Comparison of ENCODE assay signal across 8 cellular contexts in genomic region chr12:107607464-107608392, GRCh38.
DNase-seq lines count a peak whose midpoint lies in the region; ATAC-seq and TF ChIP-seq lines count a peak whose summit lies in the region.

No MANE protein-coding gene starts in this region.

- H3K4me1 ChIP-seq in PC-3 (ENCODE audit: insufficient read depth, low read length), result 0 out of 2 replicates have a peak, but pooled peaks cover 4% of the 10 kb centered on the region

- no peaks in the 10 kb centered on the region for H3K4me1 Mint-ChIP-seq in naive B cell

- no peaks in the 10 kb centered on the region for H3K9me3 ChIP-seq in PC-3 (ENCODE audit: low read length)

- no peaks in the 10 kb centered on the region for H3K9me2 ChIP-seq in PC-3 (replicated peaks; ENCODE audit: low read length)

- CTCF ChIA-PET in PC-3 (lab: Charles Lee), result interaction anchor here (1.7 kb wide), 1 partner anchor 476 kb away, joined by 8 read pairs; no protein-coding TSS in a partner anchor

- H3K9ac ChIP-seq in PC-3 (ENCODE audit: low read length), result no peak overlapping the region

- H3K36me3 ChIP-seq in PC-3 (ENCODE audit: low read depth, low read length), result no peaks in the 10 kb centered on the region

- DNase-seq in GM04503 (ENCODE audit: low read depth) (peak; percentile 7), KG1 (lab: John Stamatoyannopoulos, UW) (peak; percentile 34), PC-3 (peak; percentile 88), activated T-cell treated with anti-CD3 and anti-CD28 coated beads for 48 hours (ENCODE audit: low read depth) (peak; percentile 62), naive B cell (peak; percentile 69)
- DNase-seq in stimulated activated CD8-positive, alpha-beta memory T cell treated with anti-CD3 and anti-CD28 coated beads, Interleukin-7, amount 100 ng/mL, for 24 hours (ENCODE audit: low read depth), result peak; percentile 65

- peak overlapping the region; percentile 30; the same call in 1 of the 2 replicates for H3K4me2 ChIP-seq in PC-3 (ENCODE audit: low read length)

- H3F3A ChIP-seq in PC-3 (ENCODE audit: low read length, unreplicated experiment), result no peaks in the 10 kb centered on the region

- intact Hi-C loops in PC-3 (cut with micrococcal nuclease), result loop anchor here (1.0 kb wide), 2 partner anchors 475 to 480 kb away; no protein-coding TSS in a partner anchor

- POLR2A ChIA-PET in PC-3 (lab: Charles Lee; ENCODE audit: unreplicated experiment), result interaction anchor here (0.5 kb wide), 1 partner anchor 68 kb away, joined by 8 read pairs; no protein-coding TSS in a partner anchor

- no peak overlapping the region for H3K4me3 ChIP-seq in PC-3 (ENCODE audit: low read length)

- H3K27me3 Mint-ChIP-seq in naive B cell, result no peaks in the 10 kb centered on the region

- H3K36me3 Mint-ChIP-seq in naive B cell, result no peaks in the 10 kb centered on the region

- ATAC-seq in PC-3, result peak; percentile 84
- peak; percentile 77 for ATAC-seq in esophagus mucosa
- peak; percentile 46 to 71 for ATAC-seq in naive B cell (ENCODE audit: low read depth in 2 of 2)
- ATAC-seq in GM21515 (IDR thresholded peaks at IDR 0.05; ENCODE audit: unreplicated experiment), result no peak

- no peaks in the 10 kb centered on the region for H3K79me2 ChIP-seq in PC-3 (ENCODE audit: low read length)

- no TSS peak for BruUV-seq in PC-3 (replicated peaks; lab: Mats Ljungman, UMichigan)

- peak overlapping the region in 1 of 6 donors; percentile 33 for H3K27ac Mint-ChIP-seq in naive B cell

- H3K9me3 Mint-ChIP-seq in naive B cell, result no peaks in the 10 kb centered on the region

- no peaks in the 10 kb centered on the region for H3K27me3 ChIP-seq in PC-3 (ENCODE audit: low read length)

- H3K4me3 Mint-ChIP-seq in naive B cell, result peak overlapping the region in 1 of 8 donors; percentile 48

- peak; percentile 97 for TF ChIP-seq CTCF in PC-3 (conservative IDR thresholded peaks at IDR 0.05; ENCODE audit: low read depth, low read length)

- H4K20me1 ChIP-seq in PC-3 (ENCODE audit: low read length), result no peaks in the 10 kb centered on the region

- H3K27ac ChIP-seq in PC-3 (ENCODE audit: low read length), result no peak overlapping the region

- peak overlapping the region; percentile 42; the same call in 1 of the 2 replicates for H2AFZ ChIP-seq in PC-3 (ENCODE audit: low read length)

Comparison
In these comparisons a context has a peak if more than half of its experiments do, and no peak if none do; other contexts are left out.
1. DNase-seq: peak in every context shown above with its lines; median percentile 88 in PC-3; 69 in naive B cell; 65 in stimulated activated CD8-positive, alpha-beta memory T cell treated with anti-CD3 and anti-CD28 coated beads, Interleukin-7, amount 100 ng/mL, for 24 hours; 62 in activated T-cell treated with anti-CD3 and anti-CD28 coated beads for 48 hours; 34 in KG1; 7 in GM04503.